ENCODE assay signal across 10 cellular contexts in genomic region chr18:49656098-49656591, GRCh38.
DNase-seq lines count a peak whose midpoint lies in the region; ATAC-seq and TF ChIP-seq lines count a peak whose summit lies in the region.
"Had no signal": no experiment of that assay in that cellular context is flagged by ENCODE, and none has a peak within 500 bp of the region (broad histone marks: within the 10 kb centered on the region; RNA-seq: fewer than 3 reads in every experiment).

No MANE protein-coding gene starts in this region.

- H3K4me3 ChIP-seq in WERI-Rb-1 (ENCODE audit: low read depth, low read length) = no peak overlapping the region
- no peak overlapping the region for H3K4me3 ChIP-seq in effector memory CD4-positive, alpha-beta T cell (ENCODE audit: insufficient read depth, low read depth, low read length, poor library complexity, severe bottlenecking)

- no peak for ATAC-seq in activated CD8-positive, alpha-beta memory T cell treated with anti-CD3 and anti-CD28 coated beads, Interleukin-2, amount 10 ng/mL, durations not matched to agents 7 days and 5 days

- DNase-seq in DMS53 (lab: John Stamatoyannopoulos, UW) (peak; percentile 93), HT-29 (ENCODE audit: low spot score) (peak; percentile 63), WERI-Rb-1 (peak; percentile 29), kidney glomerular epithelial cell (lab: John Stamatoyannopoulos, UW) (peak; percentile 33), MV-4-11 (lab: John Stamatoyannopoulos, UW) (no peak)
- no peak for DNase-seq in activated CD8-positive, alpha-beta memory T cell treated with anti-CD3 and anti-CD28 coated beads, Interleukin-2, amount 10 ng/mL, durations not matched to agents 7 days and 5 days
- no peak for DNase-seq in effector memory CD4-positive, alpha-beta T cell
- no peak for DNase-seq in activated CD8-positive, alpha-beta memory T cell treated with anti-CD3 and anti-CD28 coated beads, Interleukin-2, amount 50 U/mL, for 4 hours
- DNase-seq: NCI-H1417 had no signal

- no peak overlapping the region for H3K27ac ChIP-seq in WERI-Rb-1
- H3K27ac ChIP-seq in effector memory CD4-positive, alpha-beta T cell (ENCODE audit: insufficient read depth, low read length, poor library complexity, severe bottlenecking) = no peak overlapping the region

- H3K4me1 Mint-ChIP-seq in activated CD8-positive, alpha-beta memory T cell treated with anti-CD3 and anti-CD28 coated beads, Interleukin-2, amount 10 ng/mL, durations not matched to agents 7 days and 5 days = no peaks in the 10 kb centered on the region

- CTCF ChIA-PET in activated CD8-positive, alpha-beta memory T cell treated with anti-CD3 and anti-CD28 coated beads, Interleukin-2, amount 10 ng/mL, durations not matched to agents 7 days and 5 days (lab: Charles Lee) = no interaction called here

- no peaks in the 10 kb centered on the region for H3K27me3 ChIP-seq in WERI-Rb-1 (ENCODE audit: insufficient read depth, low read depth, severe bottlenecking)
- H3K27me3 ChIP-seq in effector memory CD4-positive, alpha-beta T cell (replicated peaks; ENCODE audit: control insufficient read depth, insufficient read depth, low read length, poor library complexity, severe bottlenecking) = no peaks in the 10 kb centered on the region

- H3K9me3 Mint-ChIP-seq in activated CD8-positive, alpha-beta memory T cell treated with anti-CD3 and anti-CD28 coated beads, Interleukin-2, amount 10 ng/mL, durations not matched to agents 7 days and 5 days (ENCODE audit: low read depth) = no peaks in the 10 kb centered on the region

- no peaks in the 10 kb centered on the region for H3K9me3 ChIP-seq in WERI-Rb-1 (ENCODE audit: severe bottlenecking)
- no peaks in the 10 kb centered on the region for H3K9me3 ChIP-seq in effector memory CD4-positive, alpha-beta T cell (ENCODE audit: control insufficient read depth, low read length)
- H3K9me3 ChIP-seq: Caco-2 had no signal

- H3K4me1 ChIP-seq in effector memory CD4-positive, alpha-beta T cell (ENCODE audit: control insufficient read depth, insufficient read depth, low read length, poor library complexity, severe bottlenecking) = no peaks in the 10 kb centered on the region

- H3K36me3 Mint-ChIP-seq in activated CD8-positive, alpha-beta memory T cell treated with anti-CD3 and anti-CD28 coated beads, Interleukin-2, amount 10 ng/mL, durations not matched to agents 7 days and 5 days = no peaks in the 10 kb centered on the region

- peaks cover 5% of the 10 kb centered on the region for H3K27me3 Mint-ChIP-seq in activated CD8-positive, alpha-beta memory T cell treated with anti-CD3 and anti-CD28 coated beads, Interleukin-2, amount 10 ng/mL, durations not matched to agents 7 days and 5 days

- no peak overlapping the region for H3K27ac Mint-ChIP-seq in activated CD8-positive, alpha-beta memory T cell treated with anti-CD3 and anti-CD28 coated beads, Interleukin-2, amount 10 ng/mL, durations not matched to agents 7 days and 5 days

- no peaks in the 10 kb centered on the region for H3K36me3 ChIP-seq in WERI-Rb-1
- no peaks in the 10 kb centered on the region for H3K36me3 ChIP-seq in effector memory CD4-positive, alpha-beta T cell (ENCODE audit: control insufficient read depth, insufficient read depth, low read length)

- TF ChIP-seq CTCF in WERI-Rb-1 (IDR thresholded peaks at IDR 0.05; ENCODE audit: low read depth, low read length) = no peak

- no peak overlapping the region for H3K4me3 Mint-ChIP-seq in activated CD8-positive, alpha-beta memory T cell treated with anti-CD3 and anti-CD28 coated beads, Interleukin-2, amount 10 ng/mL, durations not matched to agents 7 days and 5 days

Comparison
In these comparisons a context has a peak if more than half of its experiments do, and no peak if none do; other contexts are left out.
1. DNase-seq: peak in DMS53 (single experiment), HT-29 (single experiment), WERI-Rb-1 (single experiment) and kidney glomerular epithelial cell (single experiment); none in activated CD8-positive, alpha-beta memory T cell treated with anti-CD3 and anti-CD28 coated beads, Interleukin-2, amount 10 ng/mL, durations not matched to agents 7 days and 5 days (single experiment), effector memory CD4-positive, alpha-beta T cell (0 of 3), MV-4-11 (single experiment) and activated CD8-positive, alpha-beta memory T cell treated with anti-CD3 and anti-CD28 coated beads, Interleukin-2, amount 50 U/mL, for 4 hours (single experiment).